In the genomic region with DNA sequence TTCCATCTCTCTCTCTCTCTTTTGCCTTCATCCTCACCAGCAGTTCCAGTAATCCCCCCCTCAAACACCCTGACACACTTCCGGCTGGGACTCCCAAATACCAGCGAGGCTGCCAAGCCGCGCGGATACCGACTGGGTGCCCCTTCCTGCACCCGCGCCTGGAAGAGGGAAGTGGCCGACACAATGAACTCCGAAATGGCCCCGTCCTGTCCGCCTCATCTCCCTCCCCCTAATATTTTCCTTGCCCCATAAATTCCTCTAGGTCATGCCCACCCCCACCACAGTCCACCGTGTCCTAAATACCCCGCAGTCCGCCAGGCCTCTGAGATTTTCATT, we compare ENCODE assay signal across 10 cellular contexts. TPM values are rescaled to one million over a fixed set of nuclear protein-coding genes. Genes with fewer than 3 reads are reported as not detected.
DNase-seq lines count a peak whose midpoint lies in the region; FAIRE-seq and TF ChIP-seq lines count a peak whose summit lies in the region.
"Had no signal": no experiment of that assay in that cellular context is flagged by ENCODE, and none has a peak within 500 bp of the region (broad histone marks: within the 10 kb centered on the region; RNA-seq: fewer than 3 reads in every experiment).

No MANE protein-coding gene starts in this region.

- TF ChIP-seq CTCF in H1 (IDR thresholded peaks at IDR 0.05; ENCODE audit: control extremely low read depth in 1 of 3, insufficient read depth in 1 of 3, low read depth in 1 of 3, low read length in 3 of 3): no peak

- H3K4me1 ChIP-seq in H1 (replicated peaks in 1 of 4; ENCODE audit: control insufficient read depth in 3 of 4, insufficient read depth in 4 of 4, low read length in 3 of 4): no peaks in the 10 kb centered on the region; a peak in 4 of 7 replicates
- H3K4me1 ChIP-seq in rectal smooth muscle tissue (ENCODE audit: control insufficient read depth, insufficient read depth, low read length): peaks cover 3% of the 10 kb centered on the region

- 11% methylated on average over 15 of the region's 15 CpGs; no CpG with 5 or more reads in 1 of the 2 experiments for WGBS in H1 (ENCODE audit: extremely low coverage in 1 of 2, insufficient coverage in 1 of 2, insufficient read length in 1 of 2, insufficient replicate concordance in 2 of 2, low coverage in 1 of 2, low lambda C conversion rate in 2 of 2, missing lambda C conversion rate in 1 of 2), 2 experiments

- TF ChIP-seq EP300 in H1 (IDR thresholded peaks at IDR 0.05; ENCODE audit: borderline replicate concordance in 1 of 2, low read depth in 2 of 2, low read length in 2 of 2): no peak

- POLR2A ChIA-PET in H1 (lab: Charles Lee; ENCODE audit: partially characterized antibody): no interaction called here

- no peak for TF ChIP-seq POLR2A in H1 (IDR thresholded peaks at IDR 0.05; ENCODE audit: control extremely low read depth in 1 of 2, low read depth in 2 of 2, low read length in 2 of 2)

- no peak for TF ChIP-seq RAD21 in H1 (IDR thresholded peaks at IDR 0.05 in 1 of 2, conservative IDR thresholded peaks at IDR 0.05 in 1 of 2; ENCODE audit: low read depth in 2 of 2, low read length in 2 of 2)

- H3K9me3 ChIP-seq in H1 (ENCODE audit: insufficient read depth in 2 of 2, low read depth in 1 of 2, low read length in 1 of 2): peaks cover 0 to 6% of the 10 kb centered on the region in 2 experiments; a peak in 1 of 4 replicates

- no peak overlapping the region for H3K9ac ChIP-seq in H1 (replicated peaks in 1 of 4; ENCODE audit: extremely low read depth in 1 of 4, low read depth in 3 of 4, low read length in 3 of 4)
- H3K9ac ChIP-seq in rectal smooth muscle tissue (ENCODE audit: low read length): peak overlapping the region; percentile 19

- no peak overlapping the region for H2BK5ac ChIP-seq in H1 (ENCODE audit: low read depth, low read length)

- H2AFZ ChIP-seq in H1 (ENCODE audit: low read length): no peak overlapping the region

- H3K27me3 ChIP-seq in H1 (replicated peaks in 1 of 4; ENCODE audit: control insufficient read depth in 3 of 4, extremely low read depth in 1 of 4, insufficient read depth in 3 of 4, low read length in 3 of 4) (peaks cover 95 to 100% (median 99%) of the 10 kb centered on the region in 4 experiments), rectal smooth muscle tissue (ENCODE audit: control insufficient read depth, insufficient read depth, low read length) (no peaks in the 10 kb centered on the region)

- H2BK20ac ChIP-seq in H1 (ENCODE audit: low read length): no peak overlapping the region

- no peaks in the 10 kb centered on the region for H3K23me2 ChIP-seq in H1 (ENCODE audit: low read depth, low read length)

- CTCF ChIA-PET in H1 (lab: Charles Lee; ENCODE audit: partially characterized antibody): interaction anchor here (1.1 to 5.2 kb wide), 7 partner anchors 10 to 23 kb away, joined by 3 to 29 read pairs (median 8); a partner anchor contains a TSS

- no peak overlapping the region for H3K14ac ChIP-seq in H1 (ENCODE audit: insufficient read length)

- no peak overlapping the region for H3K18ac ChIP-seq in H1 (ENCODE audit: extremely low read depth, low read length)

- H4K5ac ChIP-seq in H1 (ENCODE audit: insufficient read length, low read depth, low read length): no peak overlapping the region

- DNase-seq in DMS 273 (lab: John Stamatoyannopoulos, UW; ENCODE audit: unreplicated experiment) (peak; percentile 92), HTR-8/SVneo (ENCODE audit: insufficient read length, low spot score) (no peak), H1 (ENCODE audit: low read depth in 1 of 2, low spot score in 2 of 2) (no peak), midbrain (lab: John Stamatoyannopoulos, UW) (no peak), activated gamma-delta T cell (lab: John Stamatoyannopoulos, UW) (no peak), SK-N-DZ (ENCODE audit: low spot score) (no peak), NOMO-1 treated with dmso at 0.1 percent for 144 hours (lab: John Stamatoyannopoulos, UW; ENCODE audit: unreplicated experiment) (no peak)
- DNase-seq: NCI-H1436 treated with DMSO at 0.1 percent for 48 hours had no signal

- peaks cover 23 to 41% of the 10 kb centered on the region in 2 experiments for H4K20me1 ChIP-seq in H1 (replicated peaks in 1 of 2; ENCODE audit: control insufficient read depth in 1 of 2, insufficient read depth in 2 of 2, low read length in 2 of 2)

- no peaks in the 10 kb centered on the region for H3K79me1 ChIP-seq in H1 (ENCODE audit: low read depth, low read length)

- no peak overlapping the region for H3K4ac ChIP-seq in H1 (replicated peaks; ENCODE audit: insufficient read length, low read depth, low read length)

- H4K8ac ChIP-seq in H1 (ENCODE audit: extremely low read depth, insufficient read depth, low read length): no peak overlapping the region

- H3K27ac ChIP-seq in H1 (ENCODE audit: low read depth, low read length) (no peak overlapping the region), rectal smooth muscle tissue (ENCODE audit: low read depth, low read length) (peak overlapping the region; percentile 96)

- no peak overlapping the region for H4K91ac ChIP-seq in H1 (replicated peaks; ENCODE audit: insufficient read length, low read length)

- H3K4me3 ChIP-seq in H1 (ENCODE audit: extremely low read depth in 1 of 4, insufficient read depth in 2 of 4, low read depth in 3 of 4, low read length in 4 of 4) (no peak overlapping the region), rectal smooth muscle tissue (ENCODE audit: low read length) (peak overlapping the region; percentile 78)

- no peak overlapping the region for H3K23ac ChIP-seq in H1 (ENCODE audit: insufficient read length)

- H2BK15ac ChIP-seq in H1 (ENCODE audit: low read length): no peak overlapping the region

- H3K79me2 ChIP-seq in H1 (ENCODE audit: control insufficient read depth in 1 of 2, insufficient read depth in 2 of 2, low read length in 2 of 2): no peaks in the 10 kb centered on the region

- H2AK5ac ChIP-seq in H1 (ENCODE audit: low read depth, low read length): no peak overlapping the region

- H3K36me3 ChIP-seq in H1 (ENCODE audit: control insufficient read depth in 2 of 4, insufficient read depth in 4 of 4, low read length in 3 of 4): peaks cover 0 to 15% (median 0%) of the 10 kb centered on the region in 4 experiments; a peak in 1 of 8 replicates
- H3K36me3 ChIP-seq in rectal smooth muscle tissue (ENCODE audit: control insufficient read depth, insufficient read depth, low read length): no peaks in the 10 kb centered on the region

- H3K56ac ChIP-seq in H1 (replicated peaks; ENCODE audit: insufficient read length, low read depth, low read length): no peak overlapping the region

- H2BK120ac ChIP-seq in H1 (replicated peaks; ENCODE audit: low read depth, low read length): no peak overlapping the region

- peak; percentile 57 for FAIRE-seq in HTR-8/SVneo (lab: Jason Lieb, UNC)
- FAIRE-seq in H1 (lab: Jason Lieb, UNC): no peak
- FAIRE-seq: GM12891 had no signal

- H2BK12ac ChIP-seq in H1 (ENCODE audit: low read depth, low read length): no peak overlapping the region

- no peak overlapping the region for H3K4me2 ChIP-seq in H1 (ENCODE audit: insufficient read depth in 1 of 2, low read depth in 2 of 2, low read length in 2 of 2)

RNA-seq across cellular contexts. Expression of a gene that starts 1.8 kb away (rescaled TPM):
- total RNA-seq in H1 (2021; fragmentation: NEBNext Ultra II Directional; extraction: Animal tissue kit (Norgen Biotek cat#: 25700)): not detected in 2 replicates
- not detected in 2 replicates for polyA plus RNA-seq in H1 (2011; rRNA removed)
- not detected for polyA plus RNA-seq in H1 (2011; cell fraction: cytosol; rRNA removed)
- not detected for polyA plus RNA-seq in H1 (2011; cell fraction: nucleus; rRNA removed)
- not detected in 4 replicates for polyA plus RNA-seq in H1 (2012, experiment 1 of 2)
- not detected for polyA plus RNA-seq in H1 (2012, experiment 2 of 2)
- polyA plus RNA-seq in H1 (2013, experiment 1 of 2): not detected
- not detected for polyA plus RNA-seq in H1 (2013, experiment 2 of 2)
- polyA minus RNA-seq in H1 (2011; rRNA and poly(A)+ RNA removed): not detected in 2 replicates
- not detected for polyA minus RNA-seq in H1 (2011; cell fraction: cytosol; rRNA and poly(A)+ RNA removed)
- polyA minus RNA-seq in H1 (2011; cell fraction: nucleus; rRNA and poly(A)+ RNA removed): not detected
- 0.16 TPM in 1 of 2 replicates, not detected in the other for polyA plus RNA-seq in SK-N-DZ (2014; cell fraction: cytosol; rRNA removed)
- polyA plus RNA-seq in SK-N-DZ (2014; cell fraction: nucleus; rRNA removed): not detected in 2 replicates

RNA-seq across cellular contexts. Expression of a gene that starts 7.0 kb away (rescaled TPM):
- not detected in 2 replicates for total RNA-seq in H1 (2021; fragmentation: NEBNext Ultra II Directional; extraction: Animal tissue kit (Norgen Biotek cat#: 25700))
- polyA plus RNA-seq in H1 (2011; rRNA removed): not detected in 2 replicates
- polyA plus RNA-seq in H1 (2011; cell fraction: cytosol; rRNA removed): not detected
- polyA plus RNA-seq in H1 (2011; cell fraction: nucleus; rRNA removed): not detected
- polyA plus RNA-seq in H1 (2012, experiment 1 of 2): not detected in 4 replicates
- not detected for polyA plus RNA-seq in H1 (2012, experiment 2 of 2)
- not detected for polyA plus RNA-seq in H1 (2013, experiment 1 of 2)
- not detected for polyA plus RNA-seq in H1 (2013, experiment 2 of 2)
- polyA minus RNA-seq in H1 (2011; rRNA and poly(A)+ RNA removed): not detected in 2 replicates
- polyA minus RNA-seq in H1 (2011; cell fraction: cytosol; rRNA and poly(A)+ RNA removed): not detected
- polyA minus RNA-seq in H1 (2011; cell fraction: nucleus; rRNA and poly(A)+ RNA removed): not detected
- not detected in 2 replicates for polyA plus RNA-seq in SK-N-DZ (2014; cell fraction: cytosol; rRNA removed)
- polyA plus RNA-seq in SK-N-DZ (2014; cell fraction: nucleus; rRNA removed): not detected in 2 replicates

RNA-seq across cellular contexts. Expression of a gene that starts 10.7 kb away (rescaled TPM):
- total RNA-seq in H1 (2021; fragmentation: NEBNext Ultra II Directional; extraction: Animal tissue kit (Norgen Biotek cat#: 25700)): not detected in 2 replicates
- polyA plus RNA-seq in H1 (2011; rRNA removed): 0.03 TPM in 1 of 2 replicates, not detected in the other
- not detected for polyA plus RNA-seq in H1 (2011; cell fraction: cytosol; rRNA removed)
- polyA plus RNA-seq in H1 (2011; cell fraction: nucleus; rRNA removed): not detected
- polyA plus RNA-seq in H1 (2012, experiment 1 of 2): not detected in 4 replicates
- not detected for polyA plus RNA-seq in H1 (2012, experiment 2 of 2)
- 0.02 TPM for polyA plus RNA-seq in H1 (2013, experiment 1 of 2)
- 0.02 TPM for polyA plus RNA-seq in H1 (2013, experiment 2 of 2)
- polyA minus RNA-seq in H1 (2011; rRNA and poly(A)+ RNA removed): not detected in 2 replicates
- polyA minus RNA-seq in H1 (2011; cell fraction: cytosol; rRNA and poly(A)+ RNA removed): not detected
- polyA minus RNA-seq in H1 (2011; cell fraction: nucleus; rRNA and poly(A)+ RNA removed): not detected
- not detected in 2 replicates for polyA plus RNA-seq in SK-N-DZ (2014; cell fraction: cytosol; rRNA removed)
- polyA plus RNA-seq in SK-N-DZ (2014; cell fraction: nucleus; rRNA removed): not detected in 2 replicates

RNA-seq across cellular contexts. Expression of a gene that starts 14.8 kb away (rescaled TPM):
- not detected in 2 replicates for total RNA-seq in H1 (2021; fragmentation: NEBNext Ultra II Directional; extraction: Animal tissue kit (Norgen Biotek cat#: 25700))
- not detected in 2 replicates for polyA plus RNA-seq in H1 (2011; rRNA removed)
- not detected for polyA plus RNA-seq in H1 (2011; cell fraction: cytosol; rRNA removed)
- polyA plus RNA-seq in H1 (2011; cell fraction: nucleus; rRNA removed): not detected
- not detected in 4 replicates for polyA plus RNA-seq in H1 (2012, experiment 1 of 2)
- polyA plus RNA-seq in H1 (2012, experiment 2 of 2): not detected
- not detected for polyA plus RNA-seq in H1 (2013, experiment 1 of 2)
- not detected for polyA plus RNA-seq in H1 (2013, experiment 2 of 2)
- not detected in 2 replicates for polyA minus RNA-seq in H1 (2011; rRNA and poly(A)+ RNA removed)
- polyA minus RNA-seq in H1 (2011; cell fraction: cytosol; rRNA and poly(A)+ RNA removed): not detected
- polyA minus RNA-seq in H1 (2011; cell fraction: nucleus; rRNA and poly(A)+ RNA removed): not detected
- polyA plus RNA-seq in SK-N-DZ (2014; cell fraction: cytosol; rRNA removed): not detected in 2 replicates
- not detected in 2 replicates for polyA plus RNA-seq in SK-N-DZ (2014; cell fraction: nucleus; rRNA removed)

RNA-seq across cellular contexts. Expression of a gene that starts 17.9 kb away (rescaled TPM):
- total RNA-seq in H1 (2021; fragmentation: NEBNext Ultra II Directional; extraction: Animal tissue kit (Norgen Biotek cat#: 25700)): not detected in 2 replicates
- not detected in 2 replicates for polyA plus RNA-seq in H1 (2011; rRNA removed)
- not detected for polyA plus RNA-seq in H1 (2011; cell fraction: cytosol; rRNA removed)
- polyA plus RNA-seq in H1 (2011; cell fraction: nucleus; rRNA removed): not detected
- polyA plus RNA-seq in H1 (2012, experiment 1 of 2): not detected in 4 replicates
- not detected for polyA plus RNA-seq in H1 (2012, experiment 2 of 2)
- not detected for polyA plus RNA-seq in H1 (2013, experiment 1 of 2)
- not detected for polyA plus RNA-seq in H1 (2013, experiment 2 of 2)
- not detected in 2 replicates for polyA minus RNA-seq in H1 (2011; rRNA and poly(A)+ RNA removed)
- not detected for polyA minus RNA-seq in H1 (2011; cell fraction: cytosol; rRNA and poly(A)+ RNA removed)
- polyA minus RNA-seq in H1 (2011; cell fraction: nucleus; rRNA and poly(A)+ RNA removed): not detected
- polyA plus RNA-seq in SK-N-DZ (2014; cell fraction: cytosol; rRNA removed): not detected in 2 replicates
- polyA plus RNA-seq in SK-N-DZ (2014; cell fraction: nucleus; rRNA removed): not detected in 2 replicates
